Comparison of ENCODE assay signal across 21 cellular contexts in genomic region chr3:146517684-146518435, GRCh38. TPM values are rescaled to one million over a fixed set of nuclear protein-coding genes. Genes with fewer than 3 reads are reported as not detected.
DNase-seq lines count a peak whose midpoint lies in the region; ATAC-seq and FAIRE-seq lines count a peak whose summit lies in the region.
"Had no signal": no experiment of that assay in that cellular context is flagged by ENCODE, and none has a peak within 500 bp of the region (broad histone marks: within the 10 kb centered on the region; RNA-seq: fewer than 3 reads in every experiment).

No MANE protein-coding gene starts in this region.

- peaks cover 2 to 7% of the 10 kb centered on the region in 2 donors for H3K36me3 ChIP-seq in small intestine (ENCODE audit: control insufficient read depth in 2 of 2, insufficient read depth in 2 of 2, low read length in 2 of 2)

- WGBS in small intestine, 3 donors: 57 to 76% (median 66%) methylated on average over 4 of the region's 4 CpGs

- FAIRE-seq in small intestine (lab: Jason Lieb, UNC): no peak
- FAIRE-seq: H54 had no signal

- no peaks in the 10 kb centered on the region for H3K9me3 ChIP-seq in small intestine (ENCODE audit: control insufficient read depth, low read depth)

- no peak overlapping the region for H3K4me3 ChIP-seq in small intestine (ENCODE audit: low read depth in 1 of 2, low read length in 2 of 2)
- H3K4me3 ChIP-seq: PC-9 had no signal

- intact Hi-C loops in left ventricle myocardium superior (cut with micrococcal nuclease): no loop called here

- ATAC-seq in left ventricle myocardium superior (peak; percentile 75), GM18907 (IDR thresholded peaks at IDR 0.05; ENCODE audit: unreplicated experiment) (no peak), HG03439 (IDR thresholded peaks at IDR 0.05; ENCODE audit: unreplicated experiment) (no peak)
- ATAC-seq: stimulated activated naive CD8-positive, alpha-beta T cell treated with anti-CD3 and anti-CD28 coated beads, Interleukin-15, amount 100 ng/mL, for 72 hours had no signal

- peak overlapping the region in 1 of 2 donors; percentile 7 for H3K27ac ChIP-seq in small intestine (ENCODE audit: low read depth in 1 of 2, low read length in 1 of 2)
- H3K27ac ChIP-seq: KMS-11, PC-9 had no signal

- peak; percentile 56 for DNase-seq in NCI-H82 (lab: John Stamatoyannopoulos, UW)
- DNase-seq in NCI-H82 treated with DMSO at 0.1 percent for 48 hours (lab: John Stamatoyannopoulos, UW; ENCODE audit: unreplicated experiment): no peak
- peak; percentile 26 for DNase-seq in NCI-H524 treated with DMSO at 0.1 percent for 48 hours (lab: John Stamatoyannopoulos, UW)
- no peak for DNase-seq in left ventricle myocardium superior
- DNase-seq in small intestine: peak; percentile 63
- no peak for DNase-seq in HPDE6-E6E7 (ENCODE audit: extremely low spot score)
- DNase-seq: activated CD8-positive, alpha-beta memory T cell treated with anti-CD3 and anti-CD28 coated beads, Interleukin-2, amount 50 U/mL, for 48 hours; activated naive CD4-positive, alpha-beta T cell treated with anti-CD3 and anti-CD28 coated beads, Interleukin-2, amount 50 U/mL, for 16 hours; central memory CD4-positive, alpha-beta T cell; kidney glomerular epithelial cell; NCI-H2171; PC-9; stimulated activated naive CD8-positive, alpha-beta T cell treated with anti-CD3 and anti-CD28 coated beads, Interleukin-15, amount 100 ng/mL, for 72 hours had no signal

- H3K4me1 ChIP-seq in small intestine (ENCODE audit: control insufficient read depth in 2 of 2, insufficient read depth in 1 of 2, low read depth in 1 of 2, low read length in 1 of 2): no peaks in the 10 kb centered on the region

- H3K27me3 ChIP-seq in small intestine (ENCODE audit: control insufficient read depth in 2 of 2, insufficient read depth in 2 of 2, low read length in 2 of 2): no peaks in the 10 kb centered on the region

RNA-seq across cellular contexts. Expression of gene PLSCR1, which starts 26.5 kb away (rescaled TPM):
- 23.6 TPM for total RNA-seq in left ventricle myocardium superior
- 10 to 100 TPM; 37.6 to 71.4 (median 40.5) TPM for polyA plus RNA-seq in small intestine

RNA-seq across cellular contexts. Expression of gene PLSCR2, which starts 48.5 kb away (rescaled TPM):
- total RNA-seq in left ventricle myocardium superior: not detected
- polyA plus RNA-seq in small intestine: not detected
- total RNA-seq: A673, glomerular endothelial cell, neural crest cell, PC-9, skeletal muscle tissue had no signal

Comparison
In these comparisons a context has a peak if more than half of its experiments do, and no peak if none do; other contexts are left out.
1. DNase-seq: peak in NCI-H82 (single experiment), NCI-H524 treated with DMSO at 0.1 percent for 48 hours (single experiment) and small intestine (single experiment); none in NCI-H82 treated with DMSO at 0.1 percent for 48 hours (single experiment), left ventricle myocardium superior (single experiment) and HPDE6-E6E7 (single experiment).